ENCODE assay signal across 10 cellular contexts in genomic region chr9:37963936-37964739, GRCh38.
A peak's percentile ranks its signal among the peaks of the same experiment; 100 is the strongest.
DNase-seq lines count a peak whose midpoint lies in the region; ATAC-seq and TF ChIP-seq lines count a peak whose summit lies in the region.
"Had no signal": no experiment of that assay in that cellular context is flagged by ENCODE, and none has a peak within 500 bp of the region (broad histone marks: within the 10 kb centered on the region; RNA-seq: fewer than 3 reads in every experiment).

No MANE protein-coding gene starts in this region.

- no peak overlapping the region for H3K4me3 ChIP-seq in RWPE2 (ENCODE audit: severe bottlenecking)
- H3K4me3 ChIP-seq in testis = no peak overlapping the region

- no peak for TF ChIP-seq POLR2A in testis (IDR thresholded peaks at IDR 0.05)

- H3K4me1 ChIP-seq in RWPE2 (ENCODE audit: insufficient read depth, poor library complexity, severe bottlenecking) (peaks cover 55% of the 10 kb centered on the region), testis (no peaks in the 10 kb centered on the region)

- no peaks in the 10 kb centered on the region for H3K27me3 ChIP-seq in RWPE2 (ENCODE audit: insufficient read depth, poor library complexity, severe bottlenecking)
- H3K27me3 ChIP-seq in testis = no peaks in the 10 kb centered on the region

- TF ChIP-seq CTCF in RWPE2 (IDR thresholded peaks at IDR 0.05; ENCODE audit: poor library complexity, severe bottlenecking) = no peak
- no peak for TF ChIP-seq CTCF in testis (IDR thresholded peaks at IDR 0.05)

- WGBS in testis, 2 donors = 85 to 90% methylated on average over 15 of the region's 15 CpGs

- H3K9me3 ChIP-seq in RWPE2 (ENCODE audit: severe bottlenecking) = no peaks in the 10 kb centered on the region
- no peaks in the 10 kb centered on the region for H3K9me3 ChIP-seq in testis

- peaks cover 36% of the 10 kb centered on the region for H3K36me3 ChIP-seq in RWPE2 (ENCODE audit: low read depth)
- no peaks in the 10 kb centered on the region for H3K36me3 ChIP-seq in testis (ENCODE audit: low read depth, missing control alignments)

- DNase-seq in LHCN-M2 (ENCODE audit: low read depth) (peak; percentile 73), RWPE2 (ENCODE audit: low spot score) (no peak), fibroblast of the conjunctiva (ENCODE audit: low read depth) (peak; percentile 94), putamen (ENCODE audit: low spot score) (peak; percentile 86), SW 1271 (lab: John Stamatoyannopoulos, UW) (no peak), testis (no peak)
- DNase-seq: natural killer cell had no signal

- ATAC-seq in RWPE2 (ENCODE audit: low read depth) (peak; percentile 67), GM18873 (IDR thresholded peaks at IDR 0.05; ENCODE audit: low FRiP score, unreplicated experiment) (no peak), HG03135 (IDR thresholded peaks at IDR 0.05; ENCODE audit: unreplicated experiment) (no peak)

- intact Hi-C loops in testis (cut with DNase I; ENCODE audit: low total_unique reads) = no loop called here

- H3K27ac ChIP-seq in RWPE2 (ENCODE audit: poor library complexity, severe bottlenecking) = peak overlapping the region; percentile 93
- H3K27ac ChIP-seq in testis = no peak overlapping the region
- H3K27ac ChIP-seq: KMS-11 had no signal

Comparison
In these comparisons a context has a peak if more than half of its experiments do, and no peak if none do; other contexts are left out.
1. DNase-seq: peak in LHCN-M2 (single experiment), fibroblast of the conjunctiva (single experiment) and putamen (single experiment); none in RWPE2 (single experiment), SW 1271 (0 of 2) and testis (single experiment).